In genomic region chr20:16801919-16802651, GRCh38 we compare ENCODE assay signal across 8 cellular contexts. TPM values are rescaled to one million over a fixed set of nuclear protein-coding genes. Genes with fewer than 3 reads are reported as not detected.
A peak's percentile ranks its signal among the peaks of the same experiment; 100 is the strongest.
DNase-seq lines count a peak whose midpoint lies in the region; ATAC-seq and TF ChIP-seq lines count a peak whose summit lies in the region.

No MANE protein-coding gene starts in this region.

- no peaks in the 10 kb centered on the region for H3K79me2 ChIP-seq in DND-41 (ENCODE audit: insufficient read depth, low read length)

- H4K20me1 ChIP-seq in DND-41 (ENCODE audit: insufficient read depth, low read length) = no peaks in the 10 kb centered on the region

- TF ChIP-seq CTCF in DND-41 (IDR thresholded peaks at IDR 0.05; ENCODE audit: borderline replicate concordance, extremely low read depth, low read length, poor library complexity, severe bottlenecking) = peak; percentile 91

- peaks cover 7% of the 10 kb centered on the region for H3K27me3 ChIP-seq in DND-41 (ENCODE audit: insufficient read depth, low read length, poor library complexity)

- DNase-seq in DND-41 = peak; percentile 70
- peak; percentile 51 for DNase-seq in H4 (ENCODE audit: low spot score)
- peak; percentile 69 for DNase-seq in NCI-H1105 (lab: John Stamatoyannopoulos, UW)
- peak; percentile 8 for DNase-seq in SKM-1 treated with dmso at 0.1 percent for 144 hours (lab: John Stamatoyannopoulos, UW; ENCODE audit: unreplicated experiment)
- peak; percentile 70 for DNase-seq in astrocyte of the hippocampus (ENCODE audit: low read depth, low spot score)
- DNase-seq in iPS-NIHi7 (ENCODE audit: extremely low spot score) = peak; percentile 43
- peak; percentile 24 to 50 for DNase-seq in stimulated activated CD4-positive, alpha-beta T cell treated with anti-CD3 and anti-CD28 coated beads, Interleukin-1b, Interleukin-23, amount 100 ng/mL, for 4 hours (ENCODE audit: low read depth in 2 of 2)

- no peak overlapping the region for H3K9ac ChIP-seq in DND-41 (ENCODE audit: low read depth, low read length)

- ATAC-seq in DND-41 (ENCODE audit: insufficient read depth, low read depth) (peak; percentile 67; the same call in 2 of the 3 replicates), HG02870 (IDR thresholded peaks at IDR 0.05; ENCODE audit: unreplicated experiment) (no peak)

- H3K4me1 ChIP-seq in DND-41 (ENCODE audit: insufficient read depth, low read length) = no peaks in the 10 kb centered on the region

- no peak overlapping the region for H3K4me3 ChIP-seq in DND-41 (ENCODE audit: low read depth in 1 of 2, low read length in 2 of 2)

- H3K36me3 ChIP-seq in DND-41 (ENCODE audit: insufficient read depth, low read length) = no peaks in the 10 kb centered on the region

- H3K27ac ChIP-seq in DND-41 (ENCODE audit: low read length) = no peak overlapping the region

- no peak overlapping the region for H3K4me2 ChIP-seq in DND-41 (ENCODE audit: insufficient read depth, low read length)

- no peak overlapping the region for H2AFZ ChIP-seq in DND-41 (ENCODE audit: low read depth, low read length)

- H3K9me3 ChIP-seq in DND-41 (ENCODE audit: insufficient read depth, low read length, severe bottlenecking) = no peaks in the 10 kb centered on the region

RNA-seq across cellular contexts. Expression of gene OTOR, which starts 53.9 kb away (rescaled TPM):
- total RNA-seq in H4 (2014; rRNA removed; shearing (Covaris generic)) = not detected in 2 replicates

Comparison
In these comparisons a context has a peak if more than half of its experiments do, and no peak if none do; other contexts are left out.
1. DNase-seq: peak in every context shown above with its lines; median percentile 70 in DND-41; 70 in astrocyte of the hippocampus; 69 in NCI-H1105; 51 in H4; 43 in iPS-NIHi7; 37 in stimulated activated CD4-positive, alpha-beta T cell treated with anti-CD3 and anti-CD28 coated beads, Interleukin-1b, Interleukin-23, amount 100 ng/mL, for 4 hours; 8 in SKM-1 treated with dmso at 0.1 percent for 144 hours.